Comparison of ENCODE assay signal across 30 cellular contexts in the genomic region with DNA sequence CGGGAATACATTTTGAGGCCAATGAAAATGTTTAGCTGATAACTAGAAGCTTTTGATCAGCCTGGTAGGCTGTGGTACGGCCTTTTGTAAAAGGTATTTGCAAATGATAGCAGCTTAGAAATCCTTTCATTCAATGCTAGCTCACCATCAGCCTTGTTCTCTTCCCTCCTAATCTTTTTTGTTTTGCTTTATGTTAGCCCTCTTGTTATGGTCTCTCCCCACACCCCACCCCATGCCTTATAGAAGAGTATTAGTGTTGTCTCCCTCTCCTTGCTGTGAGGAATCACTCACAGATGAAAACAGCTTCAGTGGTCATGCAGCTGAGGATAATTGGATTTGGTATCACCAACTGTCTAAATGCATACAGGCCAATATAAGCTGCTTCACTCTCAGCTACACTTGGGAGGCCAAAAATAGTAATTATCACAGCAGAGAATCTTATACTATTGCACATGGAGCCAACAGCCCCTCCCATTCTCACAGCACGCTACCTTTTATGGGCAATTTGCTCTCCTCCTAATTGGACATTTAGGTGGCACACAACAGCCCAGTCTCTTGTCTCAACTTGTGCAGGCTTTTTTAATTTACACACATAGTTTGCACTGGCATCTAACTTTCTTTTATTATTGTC.
DNase-seq lines count a peak whose midpoint lies in the region; ATAC-seq and TF ChIP-seq lines count a peak whose summit lies in the region.
"Had no signal": no experiment of that assay in that cellular context is flagged by ENCODE, and none has a peak within 500 bp of the region (broad histone marks: within the 10 kb centered on the region; RNA-seq: fewer than 3 reads in every experiment).

No MANE protein-coding gene starts in this region.

- H3K9me3 ChIP-seq in trophoblast cell (ENCODE audit: insufficient read depth, low read depth, low read length), result no peaks in the 10 kb centered on the region
- H3K9me3 ChIP-seq: gastroesophageal sphincter, left lung, neutrophil, psoas muscle, testis, uterus had no signal

- ATAC-seq in HG02938 (IDR thresholded peaks at IDR 0.05; ENCODE audit: unreplicated experiment), result no peak
- no peak for ATAC-seq in activated CD8-positive, alpha-beta memory T cell treated with anti-CD3 and anti-CD28 coated beads, Interleukin-2, amount 10 ng/mL, durations not matched to agents 7 days and 5 days
- ATAC-seq: activated CD4-positive, alpha-beta T cell treated with anti-CD3 and anti-CD28 coated beads for 36 hours; gastroesophageal sphincter; GM12878; left lung; psoas muscle had no signal

- TF ChIP-seq CTCF in brain (conservative IDR thresholded peaks at IDR 0.05), result no peak

- H3K36me3 ChIP-seq in trophoblast cell (ENCODE audit: control insufficient read depth in 1 of 2, insufficient read depth in 2 of 2, low read length in 2 of 2), result no peaks in the 10 kb centered on the region
- H3K36me3 ChIP-seq: gastroesophageal sphincter, left lung, neutrophil, uterus had no signal

- H2BK12ac ChIP-seq in trophoblast cell (ENCODE audit: low read length), result no peak overlapping the region

- H3K18ac ChIP-seq in trophoblast cell (ENCODE audit: low read length), result no peak overlapping the region

- H3K79me2 ChIP-seq in trophoblast cell (ENCODE audit: control insufficient read depth, insufficient read depth, low read length, poor library complexity), result no peaks in the 10 kb centered on the region

- H3K27me3 Mint-ChIP-seq in brain, result peaks cover 7% of the 10 kb centered on the region
- H3K27me3 Mint-ChIP-seq in activated CD8-positive, alpha-beta memory T cell treated with anti-CD3 and anti-CD28 coated beads, Interleukin-2, amount 10 ng/mL, durations not matched to agents 7 days and 5 days, result no peaks in the 10 kb centered on the region
- H3K27me3 Mint-ChIP-seq: CD4-positive, alpha-beta T cell; IgD-negative memory B cell had no signal

- no peak overlapping the region for H3K4me2 ChIP-seq in trophoblast cell (ENCODE audit: low read length)

- H3K4me3 ChIP-seq in trophoblast cell (ENCODE audit: low read depth, low read length), result no peak overlapping the region
- H3K4me3 ChIP-seq: gastroesophageal sphincter, GM12878, left lung, psoas muscle, testis, uterus had no signal

- no peak overlapping the region for H2AFZ ChIP-seq in trophoblast cell (ENCODE audit: insufficient read depth, low read length, poor library complexity)

- no peak overlapping the region for H2BK5ac ChIP-seq in trophoblast cell (ENCODE audit: low read depth, low read length, poor library complexity)

- peak overlapping the region in 3 of 5 experiments; percentile 4 to 65 (median 15) for H3K27ac Mint-ChIP-seq in brain
- H3K27ac Mint-ChIP-seq in activated CD8-positive, alpha-beta memory T cell treated with anti-CD3 and anti-CD28 coated beads, Interleukin-2, amount 10 ng/mL, durations not matched to agents 7 days and 5 days, result no peak overlapping the region
- H3K27ac Mint-ChIP-seq: activated CD4-positive, alpha-beta T cell treated with anti-CD3 and anti-CD28 coated beads for 36 hours; CD4-positive, alpha-beta T cell; IgD-negative memory B cell; T-helper 1 cell treated with Interleukin-12 subunit alpha and Interleukin-12 subunit beta and Interleukin-4 antibody, amounts not matched to agents 30 μg/mL and 1 μg/mL, for 36 hours had no signal

- no peaks in the 10 kb centered on the region for H3K9me3 Mint-ChIP-seq in brain
- H3K9me3 Mint-ChIP-seq in activated CD8-positive, alpha-beta memory T cell treated with anti-CD3 and anti-CD28 coated beads, Interleukin-2, amount 10 ng/mL, durations not matched to agents 7 days and 5 days (ENCODE audit: low read depth), result peaks cover 3% of the 10 kb centered on the region
- H3K9me3 Mint-ChIP-seq: IgD-negative memory B cell; T-helper 1 cell treated with Interleukin-12 subunit alpha and Interleukin-12 subunit beta and Interleukin-4 antibody, amounts not matched to agents 30 μg/mL and 1 μg/mL, for 36 hours had no signal

- CTCF ChIA-PET in activated CD8-positive, alpha-beta memory T cell treated with anti-CD3 and anti-CD28 coated beads, Interleukin-2, amount 10 ng/mL, durations not matched to agents 7 days and 5 days (lab: Charles Lee), result no interaction called here

- H3K36me3 Mint-ChIP-seq in brain, result no peaks in the 10 kb centered on the region
- H3K36me3 Mint-ChIP-seq in activated CD8-positive, alpha-beta memory T cell treated with anti-CD3 and anti-CD28 coated beads, Interleukin-2, amount 10 ng/mL, durations not matched to agents 7 days and 5 days, result no peaks in the 10 kb centered on the region
- H3K36me3 Mint-ChIP-seq: IgD-negative memory B cell had no signal

- no peak overlapping the region for H3K23ac ChIP-seq in trophoblast cell (ENCODE audit: low read length)

- H2BK120ac ChIP-seq in trophoblast cell (ENCODE audit: insufficient read depth, low read length, poor library complexity), result no peak overlapping the region

- no peak overlapping the region for H3K14ac ChIP-seq in trophoblast cell (ENCODE audit: low read length)

- H4K8ac ChIP-seq in trophoblast cell (ENCODE audit: low read depth, low read length), result no peak overlapping the region

- no peak overlapping the region for H4K12ac ChIP-seq in trophoblast cell (ENCODE audit: low read depth, low read length)

- H3K4me1 Mint-ChIP-seq in brain, result peaks cover 28% of the 10 kb centered on the region
- H3K4me1 Mint-ChIP-seq in activated CD8-positive, alpha-beta memory T cell treated with anti-CD3 and anti-CD28 coated beads, Interleukin-2, amount 10 ng/mL, durations not matched to agents 7 days and 5 days, result no peaks in the 10 kb centered on the region
- H3K4me1 Mint-ChIP-seq: activated CD4-positive, alpha-beta T cell treated with anti-CD3 and anti-CD28 coated beads for 36 hours had no signal

- DNase-seq in NCI-H524 (lab: John Stamatoyannopoulos, UW) (peak; percentile 45 to 73), NCI-H524 treated with DMSO at 0.1 percent for 48 hours (lab: John Stamatoyannopoulos, UW) (no peak), NCI-H345 treated with DMSO at 0.1 percent for 48 hours (lab: John Stamatoyannopoulos, UW; ENCODE audit: unreplicated experiment) (peak; percentile 21), trophoblast cell (no peak), cerebellar nuclear complex (lab: John Stamatoyannopoulos, UW) (no peak)
- DNase-seq in activated CD8-positive, alpha-beta memory T cell treated with anti-CD3 and anti-CD28 coated beads, Interleukin-2, amount 10 ng/mL, durations not matched to agents 7 days and 5 days, result no peak
- DNase-seq: activated CD4-positive, alpha-beta T cell treated with anti-CD3 and anti-CD28 coated beads for 36 hours; activated gamma-delta T cell treated with Interleukin-2 at 50 U/mL for 16 hours; activated T-cell treated with anti-CD3 and anti-CD28 coated beads, Interleukin-2, amount 50 U/mL, for 1 hour; AML-193; CD4-positive, alpha-beta T cell; hippocampal formation; left lung; mesenchymal stem cell; NCI-H1092; NCI-H2029 treated with DMSO at 0.1 percent for 48 hours; NCI-H510A; psoas muscle; RPMI8226; stimulated activated CD4-positive, alpha-beta T cell treated with anti-CD3 and anti-CD28 coated beads, Interleukin-15, amount 100 ng/mL, for 24 hours; stimulated activated naive CD4-positive, alpha-beta T cell treated with Interleukin-2 at 50 U/mL for 16 hours; testis; uterus had no signal

- H3K4me1 ChIP-seq in trophoblast cell (ENCODE audit: control insufficient read depth in 1 of 2, insufficient read depth in 2 of 2, low read length in 2 of 2), result peaks cover 0 to 3% of the 10 kb centered on the region in 2 experiments
- H3K4me1 ChIP-seq: gastroesophageal sphincter, left lung, psoas muscle, testis, uterus had no signal

- H3K4me3 Mint-ChIP-seq in brain, result peak overlapping the region in 1 of 5 experiments; percentile 8
- H3K4me3 Mint-ChIP-seq in activated CD8-positive, alpha-beta memory T cell treated with anti-CD3 and anti-CD28 coated beads, Interleukin-2, amount 10 ng/mL, durations not matched to agents 7 days and 5 days, result no peak overlapping the region
- H3K4me3 Mint-ChIP-seq: activated CD4-positive, alpha-beta T cell treated with anti-CD3 and anti-CD28 coated beads for 36 hours; CD4-positive, alpha-beta T cell; IgD-negative memory B cell; T-helper 1 cell treated with Interleukin-12 subunit alpha and Interleukin-12 subunit beta and Interleukin-4 antibody, amounts not matched to agents 30 μg/mL and 1 μg/mL, for 36 hours had no signal

- H3K79me1 ChIP-seq in trophoblast cell (ENCODE audit: low read length), result no peaks in the 10 kb centered on the region

- no peak overlapping the region for H3K27ac ChIP-seq in trophoblast cell (ENCODE audit: low read depth, low read length)
- H3K27ac ChIP-seq: gastroesophageal sphincter, left lung, neutrophil, psoas muscle, testis had no signal

- no peak overlapping the region for H4K91ac ChIP-seq in trophoblast cell (ENCODE audit: low read depth, low read length)

- no peaks in the 10 kb centered on the region for H3K27me3 ChIP-seq in trophoblast cell (ENCODE audit: insufficient read depth, low read length)
- H3K27me3 ChIP-seq: left lung, neutrophil, testis, uterus had no signal

- no peak overlapping the region for H3K4ac ChIP-seq in trophoblast cell (ENCODE audit: low read depth, low read length)

- H3K9ac ChIP-seq in trophoblast cell (ENCODE audit: low read length), result no peak overlapping the region

- WGBS in trophoblast cell (ENCODE audit: extremely low coverage, insufficient coverage, insufficient read length), result no CpG with 5 or more reads among the region's 3 CpGs

- no peak overlapping the region for H2AK5ac ChIP-seq in trophoblast cell (ENCODE audit: low read length)

Comparison
In these comparisons a context has a peak if more than half of its experiments do, and no peak if none do; other contexts are left out.
1. DNase-seq: peak in NCI-H524 (2 of 2) and NCI-H345 treated with DMSO at 0.1 percent for 48 hours (single experiment); none in NCI-H524 treated with DMSO at 0.1 percent for 48 hours (single experiment), trophoblast cell (0 of 2), cerebellar nuclear complex (0 of 2) and activated CD8-positive, alpha-beta memory T cell treated with anti-CD3 and anti-CD28 coated beads, Interleukin-2, amount 10 ng/mL, durations not matched to agents 7 days and 5 days (single experiment).